Comparison of ENCODE assay signal across 7 cellular contexts in the genomic region with DNA sequence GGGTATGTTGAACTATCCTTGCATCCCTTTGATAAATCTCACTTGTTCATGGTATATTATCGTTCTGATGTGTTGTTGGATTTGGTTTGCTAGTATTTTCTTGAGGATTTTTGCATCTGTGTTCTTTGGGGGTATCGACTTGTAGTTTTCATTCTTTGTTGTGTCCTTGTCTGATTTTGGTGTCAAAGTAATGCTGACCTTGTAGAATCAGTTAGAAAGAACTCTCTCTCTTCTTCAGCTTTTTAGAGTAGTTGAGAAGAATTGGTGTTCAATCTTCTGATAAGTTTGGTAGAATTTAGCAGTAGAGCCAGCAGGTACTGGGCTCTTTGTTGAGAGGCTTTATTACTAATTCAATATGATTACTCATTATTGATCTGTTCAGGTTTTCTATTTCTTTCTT.
"Had no signal": no experiment of that assay in that cellular context is flagged by ENCODE, and none has a peak within 500 bp of the region (broad histone marks: within the 10 kb centered on the region; RNA-seq: fewer than 3 reads in every experiment).

No MANE protein-coding gene starts in this region.

- H3K9ac ChIP-seq: KMS-11 had no signal

- DNase-seq: IMR-90, KBM-7, KG1 had no signal

- FAIRE-seq: HTR-8/SVneo, K562 had no signal

- H3K4me2 ChIP-seq: KMS-11 had no signal

- ATAC-seq: K562 had no signal

- H3K27ac ChIP-seq: HL-60, KMS-11 had no signal

- H3K4me3 ChIP-seq: K562 had no signal
